In the genomic region with DNA sequence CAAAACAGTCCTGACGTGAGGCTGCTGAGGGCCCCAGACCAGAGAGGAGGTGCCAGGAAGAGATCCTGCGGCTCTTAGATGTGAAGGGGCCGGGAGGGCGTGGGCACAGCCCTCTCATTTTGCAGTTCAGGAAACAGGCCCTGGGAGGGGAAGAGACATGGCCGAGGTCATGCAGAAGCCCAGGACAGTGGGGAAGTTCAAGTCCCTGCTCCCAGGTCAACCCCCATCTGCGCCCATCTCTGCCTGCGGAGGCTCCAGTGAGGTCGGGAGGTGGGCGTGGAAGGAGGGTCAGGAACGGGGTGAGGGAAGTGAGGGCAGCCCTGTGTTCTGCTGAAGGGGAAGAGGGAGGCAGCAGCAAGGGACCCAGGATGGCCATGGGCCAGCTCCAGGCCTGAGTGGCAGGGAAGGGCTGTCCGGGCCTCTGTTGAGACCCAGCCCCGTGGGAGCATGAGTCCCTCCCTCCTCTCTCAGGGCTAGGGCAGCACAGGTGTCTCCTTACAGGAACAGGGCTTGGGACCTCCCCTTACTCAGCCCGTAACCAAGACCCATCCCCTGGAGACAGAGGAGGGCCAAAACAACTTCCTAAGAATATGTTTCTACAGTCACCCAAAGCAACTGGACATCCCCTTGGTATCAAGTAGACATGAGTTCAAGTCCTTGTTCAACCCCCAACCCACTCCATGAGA, we compare ENCODE assay signal across 12 cellular contexts.
DNase-seq lines count a peak whose midpoint lies in the region; ATAC-seq and TF ChIP-seq lines count a peak whose summit lies in the region.
"Had no signal": no experiment of that assay in that cellular context is flagged by ENCODE, and none has a peak within 500 bp of the region (broad histone marks: within the 10 kb centered on the region; RNA-seq: fewer than 3 reads in every experiment).

No MANE protein-coding gene starts in this region.

- H3K4me3 Mint-ChIP-seq in activated B cell treated with CpG ODN at 0.5 μM for 24 hours, result peak overlapping the region; percentile 48
- H3K4me3 Mint-ChIP-seq in stimulated activated effector memory CD8-positive, alpha-beta T cell treated with anti-CD3 and anti-CD28 coated beads, Interleukin-12 subunit alpha, Interleukin-12 subunit beta, amount 100 ng/mL, for 72 hours, result no peak overlapping the region

- H3K9me3 Mint-ChIP-seq in activated B cell treated with CpG ODN at 0.5 μM for 24 hours, result no peaks in the 10 kb centered on the region
- H3K9me3 Mint-ChIP-seq in stimulated activated effector memory CD8-positive, alpha-beta T cell treated with anti-CD3 and anti-CD28 coated beads, Interleukin-12 subunit alpha, Interleukin-12 subunit beta, amount 100 ng/mL, for 72 hours, result no peaks in the 10 kb centered on the region

- H3K4me1 Mint-ChIP-seq in activated B cell treated with CpG ODN at 0.5 μM for 24 hours, result peaks cover 93% of the 10 kb centered on the region
- peaks cover 87% of the 10 kb centered on the region for H3K4me1 Mint-ChIP-seq in stimulated activated effector memory CD8-positive, alpha-beta T cell treated with anti-CD3 and anti-CD28 coated beads, Interleukin-12 subunit alpha, Interleukin-12 subunit beta, amount 100 ng/mL, for 72 hours

- POLR2A ChIA-PET in activated B cell treated with CpG ODN at 0.5 μM for 24 hours (lab: Charles Lee), result interaction anchor here (3.7 kb wide), 1 partner anchor 19 kb away, joined by 28 read pairs; no protein-coding TSS in a partner anchor

- H3K36me3 Mint-ChIP-seq in activated B cell treated with CpG ODN at 0.5 μM for 24 hours (ENCODE audit: low read depth), result peaks cover 85% of the 10 kb centered on the region
- H3K36me3 Mint-ChIP-seq in stimulated activated effector memory CD8-positive, alpha-beta T cell treated with anti-CD3 and anti-CD28 coated beads, Interleukin-12 subunit alpha, Interleukin-12 subunit beta, amount 100 ng/mL, for 72 hours, result peaks cover 99% of the 10 kb centered on the region

- H3K27me3 Mint-ChIP-seq in activated B cell treated with CpG ODN at 0.5 μM for 24 hours, result no peaks in the 10 kb centered on the region

- no peak for ATAC-seq in activated B cell treated with CpG ODN at 0.5 μM for 24 hours (ENCODE audit: low read depth)
- ATAC-seq in left colon, result peak; percentile 19
- ATAC-seq in stimulated activated effector memory CD8-positive, alpha-beta T cell treated with anti-CD3 and anti-CD28 coated beads, Interleukin-12 subunit alpha, Interleukin-12 subunit beta, amount 100 ng/mL, for 72 hours, result no peak
- no peak for ATAC-seq in HG03432 (IDR thresholded peaks at IDR 0.05; ENCODE audit: unreplicated experiment)
- ATAC-seq: HCT116 had no signal

- DNase-seq in GF-D8 (lab: John Stamatoyannopoulos, UW), result peak; percentile 44
- no peak for DNase-seq in activated B cell treated with CpG ODN at 0.5 μM for 24 hours
- DNase-seq in left colon, result peak; percentile 33 to 62
- DNase-seq in stimulated activated effector memory CD8-positive, alpha-beta T cell treated with anti-CD3 and anti-CD28 coated beads, Interleukin-12 subunit alpha, Interleukin-12 subunit beta, amount 100 ng/mL, for 72 hours (ENCODE audit: low spot score in 2 of 2), result no peak
- DNase-seq in activated gamma-delta T cell treated with Interleukin-2 at 50 U/mL for 16 hours, result no peak
- no peak for DNase-seq in NCI-H526 (lab: John Stamatoyannopoulos, UW)
- DNase-seq in NCI-H1694 treated with DMSO at 0.1 percent for 48 hours (lab: John Stamatoyannopoulos, UW), result no peak
- DNase-seq: colonic mucosa, DND-41, NCI-H2081 had no signal

- TF ChIP-seq CTCF in activated B cell treated with CpG ODN at 0.5 μM for 24 hours (IDR thresholded peaks at IDR 0.05), result no peak

- intact Hi-C loops in activated B cell treated with CpG ODN at 0.5 μM for 24 hours (cut with micrococcal nuclease) (no loop called here), left colon (cut with DNase I, micrococcal nuclease) (no loop called here)

- peak overlapping the region; percentile 74 for H3K27ac Mint-ChIP-seq in activated B cell treated with CpG ODN at 0.5 μM for 24 hours
- H3K27ac Mint-ChIP-seq in stimulated activated effector memory CD8-positive, alpha-beta T cell treated with anti-CD3 and anti-CD28 coated beads, Interleukin-12 subunit alpha, Interleukin-12 subunit beta, amount 100 ng/mL, for 72 hours, result peak overlapping the region; percentile 90

- CTCF ChIA-PET in activated B cell treated with CpG ODN at 0.5 μM for 24 hours (lab: Charles Lee), result interaction anchor here (1.5 to 1.8 kb wide), 2 partner anchors 23 to 68 kb away, joined by 5 to 6 read pairs; no protein-coding TSS in a partner anchor

Comparison
In these comparisons a context has a peak if more than half of its experiments do, and no peak if none do; other contexts are left out.
1. DNase-seq: peak in GF-D8 (single experiment) and left colon (2 of 2); none in activated B cell treated with CpG ODN at 0.5 μM for 24 hours (single experiment), stimulated activated effector memory CD8-positive, alpha-beta T cell treated with anti-CD3 and anti-CD28 coated beads, Interleukin-12 subunit alpha, Interleukin-12 subunit beta, amount 100 ng/mL, for 72 hours (0 of 2), activated gamma-delta T cell treated with Interleukin-2 at 50 U/mL for 16 hours (single experiment), NCI-H526 (0 of 2) and NCI-H1694 treated with DMSO at 0.1 percent for 48 hours (single experiment).